In the genomic region with DNA sequence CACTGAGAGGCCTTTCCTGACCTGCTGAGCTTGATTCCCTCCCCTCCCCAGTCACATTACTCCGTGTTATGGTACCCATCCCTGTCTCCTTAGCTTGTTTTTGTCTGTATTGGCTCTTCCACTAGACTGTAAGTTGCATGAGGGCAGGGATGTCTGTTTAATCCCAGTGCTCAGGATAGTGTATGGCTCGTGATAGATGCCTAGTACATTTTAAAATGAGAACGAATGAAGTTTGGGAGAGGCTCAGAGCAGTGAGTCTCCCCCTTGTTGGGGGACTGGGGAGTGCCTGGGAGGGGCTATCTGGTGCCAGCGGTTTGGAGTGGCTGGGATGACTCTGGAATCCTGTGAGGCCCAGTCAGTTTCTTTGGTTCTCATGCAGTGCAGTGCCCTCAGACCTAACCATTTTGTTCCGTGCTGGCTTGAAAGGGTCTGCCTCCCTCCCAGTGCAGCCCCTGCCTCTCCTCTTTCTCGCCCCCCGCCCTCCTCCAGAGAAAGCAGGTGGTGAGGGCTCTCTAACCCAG, we compare ENCODE assay signal across 8 cellular contexts. TPM values are rescaled to one million over a fixed set of nuclear protein-coding genes. Genes with fewer than 3 reads are reported as not detected.
A peak's percentile ranks its signal among the peaks of the same experiment; 100 is the strongest.
DNase-seq lines count a peak whose midpoint lies in the region; ATAC-seq and TF ChIP-seq lines count a peak whose summit lies in the region.

No MANE protein-coding gene starts in this region.

- peaks cover 58% of the 10 kb centered on the region for H3K4me1 ChIP-seq in muscle layer of colon (ENCODE audit: insufficient read depth, low read length)
- H3K4me1 ChIP-seq in aorta (ENCODE audit: control insufficient read depth in 1 of 2, insufficient read depth in 2 of 2, low read length in 2 of 2), result peaks cover 7 to 8% of the 10 kb centered on the region in 2 donors

- H3K27me3 ChIP-seq in dorsolateral prefrontal cortex (no peaks in the 10 kb centered on the region), muscle layer of colon (ENCODE audit: control insufficient read depth in 1 of 2, insufficient read depth in 2 of 2, low read length in 2 of 2) (no peaks in the 10 kb centered on the region), aorta (ENCODE audit: control insufficient read depth in 1 of 2, insufficient read depth in 2 of 2, low read length in 1 of 2) (no peaks in the 10 kb centered on the region)

- no peak for ATAC-seq in activated naive CD8-positive, alpha-beta T cell treated with anti-CD3 and anti-CD28 coated beads, Interleukin-2, amount 10 ng/mL, durations not matched to agents 7 days and 5 days (ENCODE audit: low read depth)
- ATAC-seq in activated naive CD8-positive, alpha-beta T cell treated with anti-CD3 and anti-CD28 coated beads, Interleukin-2, amount 50 U/mL, for 24 hours, result no peak
- ATAC-seq in aorta (ENCODE audit: low FRiP score) (no peak), HG03439 (IDR thresholded peaks at IDR 0.05; ENCODE audit: unreplicated experiment) (no peak), GM21723 (IDR thresholded peaks at IDR 0.05; ENCODE audit: unreplicated experiment) (no peak)

- POLR2A ChIA-PET in activated naive CD8-positive, alpha-beta T cell treated with anti-CD3 and anti-CD28 coated beads, Interleukin-2, amount 10 ng/mL, durations not matched to agents 7 days and 5 days (lab: Charles Lee), result interaction anchor here (1.1 to 1.6 kb wide), 2 partner anchors 19 to 26 kb away, joined by 3 to 4 read pairs; no protein-coding TSS in a partner anchor

- H3K4me3 Mint-ChIP-seq in activated naive CD8-positive, alpha-beta T cell treated with anti-CD3 and anti-CD28 coated beads, Interleukin-2, amount 10 ng/mL, durations not matched to agents 7 days and 5 days, result no peak overlapping the region
- no peak overlapping the region for H3K4me3 Mint-ChIP-seq in activated naive CD8-positive, alpha-beta T cell treated with anti-CD3 and anti-CD28 coated beads, Interleukin-2, amount 50 U/mL, for 24 hours

- H3K27me3 Mint-ChIP-seq in activated naive CD8-positive, alpha-beta T cell treated with anti-CD3 and anti-CD28 coated beads, Interleukin-2, amount 10 ng/mL, durations not matched to agents 7 days and 5 days, result no peaks in the 10 kb centered on the region
- H3K27me3 Mint-ChIP-seq in activated naive CD8-positive, alpha-beta T cell treated with anti-CD3 and anti-CD28 coated beads, Interleukin-2, amount 50 U/mL, for 24 hours, result no peaks in the 10 kb centered on the region

- no peak overlapping the region for H3K4me3 ChIP-seq in dorsolateral prefrontal cortex
- H3K4me3 ChIP-seq in muscle layer of colon (ENCODE audit: low read depth in 1 of 2, low read length in 2 of 2), result no peak overlapping the region
- H3K4me3 ChIP-seq in aorta (ENCODE audit: low read length in 2 of 2), result no peak overlapping the region

- peaks cover 5% of the 10 kb centered on the region for H3K9me3 Mint-ChIP-seq in activated naive CD8-positive, alpha-beta T cell treated with anti-CD3 and anti-CD28 coated beads, Interleukin-2, amount 10 ng/mL, durations not matched to agents 7 days and 5 days
- peaks cover 4% of the 10 kb centered on the region for H3K9me3 Mint-ChIP-seq in activated naive CD8-positive, alpha-beta T cell treated with anti-CD3 and anti-CD28 coated beads, Interleukin-2, amount 50 U/mL, for 24 hours

- H3K27ac Mint-ChIP-seq in activated naive CD8-positive, alpha-beta T cell treated with anti-CD3 and anti-CD28 coated beads, Interleukin-2, amount 10 ng/mL, durations not matched to agents 7 days and 5 days, result peak overlapping the region; percentile 60
- no peak overlapping the region for H3K27ac Mint-ChIP-seq in activated naive CD8-positive, alpha-beta T cell treated with anti-CD3 and anti-CD28 coated beads, Interleukin-2, amount 50 U/mL, for 24 hours

- DNase-seq in activated naive CD8-positive, alpha-beta T cell treated with anti-CD3 and anti-CD28 coated beads, Interleukin-2, amount 10 ng/mL, durations not matched to agents 7 days and 5 days, result no peak
- no peak for DNase-seq in activated naive CD8-positive, alpha-beta T cell treated with anti-CD3 and anti-CD28 coated beads, Interleukin-2, amount 50 U/mL, for 24 hours
- DNase-seq in dorsolateral prefrontal cortex (no peak), aorta (no peak)
- no peak for DNase-seq in activated CD4-positive, CD25-positive, alpha-beta regulatory T cell treated with anti-CD3 and anti-CD28 coated beads, Interleukin-2, amount 50 U/mL, for 72 hours

- H3K9me3 ChIP-seq in muscle layer of colon (ENCODE audit: low read length) (no peaks in the 10 kb centered on the region), aorta (ENCODE audit: control insufficient read depth, low read length) (no peaks in the 10 kb centered on the region)

- 68 to 77% methylated on average over 7 of the region's 7 CpGs for WGBS in aorta, 2 donors

- H3K36me3 Mint-ChIP-seq in activated naive CD8-positive, alpha-beta T cell treated with anti-CD3 and anti-CD28 coated beads, Interleukin-2, amount 10 ng/mL, durations not matched to agents 7 days and 5 days, result peaks cover 32% of the 10 kb centered on the region
- H3K36me3 Mint-ChIP-seq in activated naive CD8-positive, alpha-beta T cell treated with anti-CD3 and anti-CD28 coated beads, Interleukin-2, amount 50 U/mL, for 24 hours (ENCODE audit: low read depth), result peaks cover 37% of the 10 kb centered on the region

- intact Hi-C loops in dorsolateral prefrontal cortex (cut with DNase I), result no loop called here
- intact Hi-C loops in aorta (cut with DNase I), result no loop called here

- no peak for TF ChIP-seq CTCF in dorsolateral prefrontal cortex (IDR thresholded peaks at IDR 0.05 in 54 of 56, conservative IDR thresholded peaks at IDR 0.05 in 2 of 56; ENCODE audit: low read depth in 1 of 56, partially characterized antibody in 56 of 56)

- H3K27ac ChIP-seq in dorsolateral prefrontal cortex (peak overlapping the region in 56 of 59 donors; percentile 15 to 91 (median 76)), muscle layer of colon (ENCODE audit: low read depth, low read length) (peak overlapping the region; percentile 83), aorta (ENCODE audit: low read depth in 1 of 2, low read length in 2 of 2) (peak overlapping the region; percentile 83 to 99)

- peaks cover 72% of the 10 kb centered on the region for H3K4me1 Mint-ChIP-seq in activated naive CD8-positive, alpha-beta T cell treated with anti-CD3 and anti-CD28 coated beads, Interleukin-2, amount 10 ng/mL, durations not matched to agents 7 days and 5 days
- peaks cover 91% of the 10 kb centered on the region for H3K4me1 Mint-ChIP-seq in activated naive CD8-positive, alpha-beta T cell treated with anti-CD3 and anti-CD28 coated beads, Interleukin-2, amount 50 U/mL, for 24 hours

- H3K36me3 ChIP-seq in muscle layer of colon (ENCODE audit: insufficient read depth, low read length), result peaks cover 4% of the 10 kb centered on the region
- H3K36me3 ChIP-seq in aorta (ENCODE audit: control insufficient read depth in 1 of 2, insufficient read depth in 2 of 2, low read length in 1 of 2), result peaks cover 0 to 4% of the 10 kb centered on the region in 2 donors

- no peak overlapping the region for H3K9ac ChIP-seq in muscle layer of colon (ENCODE audit: low read length)

RNA-seq across cellular contexts. Expression of gene ACTN4, which starts 35.5 kb away (rescaled TPM):
- total RNA-seq in activated naive CD8-positive, alpha-beta T cell treated with anti-CD3 and anti-CD28 coated beads, Interleukin-2, amount 10 ng/mL, durations not matched to agents 7 days and 5 days, result 100 to 1,000 TPM; 236 to 252 TPM
- total RNA-seq in dorsolateral prefrontal cortex (100 to 1,000 TPM; 271 to 539 (median 377) TPM), aorta (1,000 to 10,000 TPM in 1 of 2 donors, 100 to 1,000 TPM in 1; 794 to 1,985 TPM)
- 100 to 1,000 TPM; 111 to 163 TPM for polyA plus RNA-seq in aorta
